Comparison of ENCODE assay signal across 1 cellular context in the genomic region with DNA sequence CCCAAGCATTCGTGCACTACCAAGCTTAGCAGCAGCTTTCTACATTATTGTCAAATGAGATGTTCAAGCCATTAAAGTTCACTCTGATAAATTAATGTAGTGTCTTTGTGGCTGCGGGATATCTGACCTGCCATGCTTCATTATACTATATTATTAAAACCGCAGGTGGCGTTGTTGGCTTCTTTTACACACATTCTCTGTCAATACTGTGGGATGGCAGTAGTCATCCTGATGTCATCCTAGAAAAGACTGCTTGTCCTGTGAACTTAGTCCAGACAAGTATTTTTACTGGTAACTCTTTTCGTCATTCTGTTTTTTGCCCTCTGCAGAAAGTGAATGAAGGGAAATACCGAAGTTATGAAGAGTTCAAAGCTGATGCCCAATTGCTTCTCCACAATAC.
TF ChIP-seq lines count a peak whose summit lies in the region.

No MANE protein-coding gene starts in this region.

TF ChIP-seq in Ishikawa, 13 proteins besides CTCF, POLR2A, EP300 and RAD21:
- TF ChIP-seq, protein P1, sequence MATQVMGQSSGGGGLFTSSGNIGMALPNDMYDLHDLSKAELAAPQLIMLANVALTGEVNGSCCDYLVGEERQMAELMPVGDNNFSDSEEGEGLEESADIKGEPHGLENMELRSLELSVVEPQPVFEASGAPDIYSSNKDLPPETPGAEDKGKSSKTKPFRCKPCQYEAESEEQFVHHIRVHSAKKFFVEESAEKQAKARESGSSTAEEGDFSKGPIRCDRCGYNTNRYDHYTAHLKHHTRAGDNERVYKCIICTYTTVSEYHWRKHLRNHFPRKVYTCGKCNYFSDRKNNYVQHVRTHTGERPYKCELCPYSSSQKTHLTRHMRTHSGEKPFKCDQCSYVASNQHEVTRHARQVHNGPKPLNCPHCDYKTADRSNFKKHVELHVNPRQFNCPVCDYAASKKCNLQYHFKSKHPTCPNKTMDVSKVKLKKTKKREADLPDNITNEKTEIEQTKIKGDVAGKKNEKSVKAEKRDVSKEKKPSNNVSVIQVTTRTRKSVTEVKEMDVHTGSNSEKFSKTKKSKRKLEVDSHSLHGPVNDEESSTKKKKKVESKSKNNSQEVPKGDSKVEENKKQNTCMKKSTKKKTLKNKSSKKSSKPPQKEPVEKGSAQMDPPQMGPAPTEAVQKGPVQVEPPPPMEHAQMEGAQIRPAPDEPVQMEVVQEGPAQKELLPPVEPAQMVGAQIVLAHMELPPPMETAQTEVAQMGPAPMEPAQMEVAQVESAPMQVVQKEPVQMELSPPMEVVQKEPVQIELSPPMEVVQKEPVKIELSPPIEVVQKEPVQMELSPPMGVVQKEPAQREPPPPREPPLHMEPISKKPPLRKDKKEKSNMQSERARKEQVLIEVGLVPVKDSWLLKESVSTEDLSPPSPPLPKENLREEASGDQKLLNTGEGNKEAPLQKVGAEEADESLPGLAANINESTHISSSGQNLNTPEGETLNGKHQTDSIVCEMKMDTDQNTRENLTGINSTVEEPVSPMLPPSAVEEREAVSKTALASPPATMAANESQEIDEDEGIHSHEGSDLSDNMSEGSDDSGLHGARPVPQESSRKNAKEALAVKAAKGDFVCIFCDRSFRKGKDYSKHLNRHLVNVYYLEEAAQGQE (IDR thresholded peaks at IDR 0.05; ENCODE audit: low read depth) = no peak
- TF ChIP-seq ZBTB7A (IDR thresholded peaks at IDR 0.05; ENCODE audit: low read depth) = no peak
- TF ChIP-seq, protein P2, sequence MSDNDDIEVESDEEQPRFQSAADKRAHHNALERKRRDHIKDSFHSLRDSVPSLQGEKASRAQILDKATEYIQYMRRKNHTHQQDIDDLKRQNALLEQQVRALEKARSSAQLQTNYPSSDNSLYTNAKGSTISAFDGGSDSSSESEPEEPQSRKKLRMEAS (IDR thresholded peaks at IDR 0.05) = no peak
- TF ChIP-seq YY1 (IDR thresholded peaks at IDR 0.05; ENCODE audit: low read depth) = no peak
- TF ChIP-seq TAF1 (IDR thresholded peaks at IDR 0.05; ENCODE audit: low read depth) = no peak
- TF ChIP-seq CEBPB (IDR thresholded peaks at IDR 0.05) = no peak
- TF ChIP-seq NFIC (IDR thresholded peaks at IDR 0.05) = no peak
- TF ChIP-seq EGR1 (IDR thresholded peaks at IDR 0.05) = no peak
- no peak for TF ChIP-seq FOXM1 (IDR thresholded peaks at IDR 0.05; ENCODE audit: borderline replicate concordance, low read depth)
- TF ChIP-seq CREB1 (IDR thresholded peaks at IDR 0.05; ENCODE audit: low read depth) = no peak
- TF ChIP-seq TCF12 (IDR thresholded peaks at IDR 0.05; ENCODE audit: low read depth) = no peak
- TF ChIP-seq, protein P3, sequence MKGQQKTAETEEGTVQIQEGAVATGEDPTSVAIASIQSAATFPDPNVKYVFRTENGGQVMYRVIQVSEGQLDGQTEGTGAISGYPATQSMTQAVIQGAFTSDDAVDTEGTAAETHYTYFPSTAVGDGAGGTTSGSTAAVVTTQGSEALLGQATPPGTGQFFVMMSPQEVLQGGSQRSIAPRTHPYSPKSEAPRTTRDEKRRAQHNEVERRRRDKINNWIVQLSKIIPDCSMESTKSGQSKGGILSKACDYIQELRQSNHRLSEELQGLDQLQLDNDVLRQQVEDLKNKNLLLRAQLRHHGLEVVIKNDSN (IDR thresholded peaks at IDR 0.05) = no peak
- TF ChIP-seq TEAD4 (IDR thresholded peaks at IDR 0.05) = no peak
